In the genomic region with DNA sequence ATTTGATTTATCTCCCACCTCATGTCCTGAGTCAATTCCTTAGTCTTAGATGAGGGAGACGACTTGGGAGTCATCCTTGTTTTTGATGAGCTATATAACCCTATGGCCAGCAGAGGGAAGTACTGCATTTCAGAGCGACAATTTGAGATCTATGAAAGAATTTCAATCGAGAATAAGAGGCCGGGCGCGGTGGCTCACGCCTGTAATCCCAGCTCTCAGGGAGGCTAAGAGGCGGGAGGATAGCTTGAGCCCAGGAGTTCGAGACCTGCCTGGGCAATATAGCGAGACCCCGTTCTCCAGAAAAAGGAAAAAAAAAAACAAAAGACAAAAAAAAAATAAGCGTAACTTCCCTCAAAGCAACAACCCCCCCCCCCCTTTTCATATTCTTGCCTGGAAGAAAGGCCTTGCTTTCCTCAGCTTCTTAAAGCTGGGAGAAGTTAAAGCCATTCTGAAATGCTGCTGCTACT, we compare ENCODE assay signal across 9 cellular contexts. TPM values are rescaled to one million over a fixed set of nuclear protein-coding genes. Genes with fewer than 3 reads are reported as not detected.
DNase-seq lines count a peak whose midpoint lies in the region; ATAC-seq, FAIRE-seq and TF ChIP-seq lines count a peak whose summit lies in the region.
"Not testable (repeated sequence)": the region's sequence is repeated elsewhere in the genome, so short reads cannot be mapped to it uniquely, and the experiment has no call there.
"Had no signal": no experiment of that assay in that cellular context is flagged by ENCODE, and none has a peak within 500 bp of the region (broad histone marks: within the 10 kb centered on the region; RNA-seq: fewer than 3 reads in every experiment).

No MANE protein-coding gene starts in this region.

- TF ChIP-seq POLR2A in GM12878 (IDR thresholded peaks at IDR 0.05; ENCODE audit: low read depth, low read length); upper lobe of left lung (IDR thresholded peaks at IDR 0.05): not testable (repeated sequence)

- not testable (repeated sequence) for H3K9ac ChIP-seq in GM12878 (ENCODE audit: control insufficient read depth, insufficient read depth, low read length); neural cell (ENCODE audit: low read length)

- H3K9me3 ChIP-seq in GM12878 (replicated peaks; ENCODE audit: control insufficient read depth, insufficient read depth, low read length); heart right ventricle; neural cell (ENCODE audit: low read length); upper lobe of left lung: not testable (repeated sequence)

- not testable (repeated sequence) for H3K4me3 ChIP-seq in GM12878; heart right ventricle; neural cell (ENCODE audit: low read length); upper lobe of left lung

- SMC1A ChIA-PET in GM12878 (lab: Charles Lee; ENCODE audit: uncharacterized antibody, unreplicated experiment), result interaction anchor here (0.7 to 9.0 kb wide), 18 partner anchors 11 to 510 kb away, joined by 3 to 106 read pairs (median 4); partner anchors contain the start of gene MSH2

- DNase-seq in EH (ENCODE audit: low read depth) (peak; percentile 81), HS-5 (ENCODE audit: low read depth) (peak; percentile 73), NCI-H2196 (lab: John Stamatoyannopoulos, UW; ENCODE audit: unreplicated experiment) (peak; percentile 84), SKM-1 (lab: John Stamatoyannopoulos, UW; ENCODE audit: unreplicated experiment) (peak; percentile 81), heart right ventricle (peak; percentile 42 to 53), upper lobe of left lung (peak; percentile 52 to 54)
- not testable (repeated sequence) for DNase-seq in GM12878 (ENCODE audit: low read depth, low spot score)

- TF ChIP-seq CTCF in GM12878 (IDR thresholded peaks at IDR 0.05 in 2 of 3, conservative IDR thresholded peaks at IDR 0.05 in 1 of 3; ENCODE audit: control insufficient read depth in 2 of 3, extremely low read depth in 1 of 3, insufficient read depth in 1 of 3, low read depth in 3 of 3, low read length in 3 of 3) (peak; percentile 51 to 63 (median 61); a peak in 5 of 6 replicates), heart right ventricle (IDR thresholded peaks at IDR 0.05) (peak; percentile 50 to 76 (median 64)), neural cell (IDR thresholded peaks at IDR 0.05; ENCODE audit: poor library complexity, severe bottlenecking) (peak; percentile 75), upper lobe of left lung (IDR thresholded peaks at IDR 0.05) (peak; percentile 41 to 82 (median 70))

- POLR2A ChIA-PET in GM12878 (lab: Charles Lee), result interaction anchor here (0.6 to 1.6 kb wide), 3 partner anchors 38 to 53 kb away, joined by 3 to 7 read pairs (median 5); no protein-coding TSS in a partner anchor

- TF ChIP-seq EP300 in GM12878 (IDR thresholded peaks at IDR 0.05; ENCODE audit: borderline replicate concordance in 1 of 2, control insufficient read depth in 1 of 2, low read depth in 2 of 2, low read length in 2 of 2); neural cell (conservative IDR thresholded peaks at IDR 0.05; ENCODE audit: poor library complexity, severe bottlenecking); upper lobe of left lung (IDR thresholded peaks at IDR 0.05): not testable (repeated sequence)

- H3K4me2 ChIP-seq in GM12878 (ENCODE audit: control insufficient read depth, insufficient read depth), result peak overlapping the region; percentile 51; the same call in 1 of the 2 replicates
- H3K4me2 ChIP-seq in neural cell (ENCODE audit: low read length), result not testable (repeated sequence)

- not testable (repeated sequence) for H3K79me2 ChIP-seq in GM12878 (ENCODE audit: control insufficient read depth, insufficient read depth, low read length); neural cell (replicated peaks; ENCODE audit: insufficient read depth, low read length)

- intact Hi-C loops in GM12878 (cut with micrococcal nuclease; ENCODE audit: unreplicated experiment), result loop anchor here (1.0 to 10.0 kb wide), 3 partner anchors 53 to 770 kb away; no protein-coding TSS in a partner anchor
- intact Hi-C loops in heart right ventricle (cut with DNase I), result loop anchor here in 7 of 10 donors (1.0 to 10.0 kb wide), 5 partner anchors 52 to 432 kb away; no protein-coding TSS in a partner anchor

- RAD21 ChIA-PET in GM12878 (lab: Charles Lee; ENCODE audit: unreplicated experiment), result interaction anchor here (0.5 to 4.9 kb wide), 16 partner anchors 10 to 772 kb away, joined by 3 to 136 read pairs (median 6); partner anchors contain the start of genes MSH2 and MSH6

- H4K20me1 ChIP-seq in GM12878 (ENCODE audit: control insufficient read depth, insufficient read depth); neural cell (ENCODE audit: insufficient read depth): not testable (repeated sequence)

- ATAC-seq in GM12878 (peak; percentile 39), heart right ventricle (peak; percentile 54 to 76 (median 70)), upper lobe of left lung (ENCODE audit: low FRiP score in 2 of 2) (peak; percentile 79 to 83)

- not testable (repeated sequence) for H3F3A ChIP-seq in neural cell (ENCODE audit: insufficient read depth, low read length, poor library complexity, severe bottlenecking)

- in situ Hi-C loops in GM12878 (cut with MboI), result loop anchor here (5.0 kb wide), 2 partner anchors 52 to 432 kb away; no protein-coding TSS in a partner anchor

- peak overlapping the region; percentile 42; the same call in 1 of the 2 replicates for H2AFZ ChIP-seq in GM12878 (ENCODE audit: control insufficient read depth, low read depth, low read length)
- H2AFZ ChIP-seq in neural cell (ENCODE audit: low read depth, low read length), result not testable (repeated sequence)

- TF ChIP-seq RAD21 in GM12878 (IDR thresholded peaks at IDR 0.05; ENCODE audit: insufficient read depth, low read depth, low read length), result peak; percentile 87
- peak; percentile 82 for TF ChIP-seq RAD21 in neural cell (conservative IDR thresholded peaks at IDR 0.05)

- H3K36me3 ChIP-seq in GM12878 (ENCODE audit: control insufficient read depth in 2 of 2, insufficient read depth in 2 of 2, low read length in 1 of 2); heart right ventricle; neural cell (ENCODE audit: insufficient read depth, low read length); upper lobe of left lung: not testable (repeated sequence)

- H3K27ac ChIP-seq in GM12878 (ENCODE audit: control insufficient read depth, insufficient read depth); neural cell (ENCODE audit: low read length); upper lobe of left lung: not testable (repeated sequence)
- H3K27ac ChIP-seq in heart right ventricle, result peak overlapping the region in 6 of 10 donors; percentile 41 to 82 (median 56)

- not testable (repeated sequence) for H3K27me3 ChIP-seq in GM12878 (replicated peaks in 1 of 2; ENCODE audit: control insufficient read depth in 2 of 2, insufficient read depth in 2 of 2, low read length in 1 of 2); heart right ventricle; neural cell (ENCODE audit: insufficient read depth, low read depth, low read length); upper lobe of left lung

- CTCF ChIA-PET in GM12878 (lab: Yijun Ruan, JAX), result interaction anchor here (0.6 to 14.6 kb wide), 38 partner anchors 10 to 786 kb away, joined by 3 to 273 read pairs (median 4); partner anchors contain the start of genes MSH2 and STPG4

- BruUV-seq in GM12878 (replicated peaks; lab: Mats Ljungman, UMichigan), result not testable (repeated sequence)

- WGBS in GM12878 (ENCODE audit: insufficient coverage, insufficient replicate concordance, low lambda C conversion rate, missing lambda C conversion rate), result 41% methylated on average over 9 of the region's 12 CpGs
- 18 to 23% methylated on average over 10 of the region's 12 CpGs for WGBS in heart right ventricle, 2 donors
- 22 to 23% methylated on average over 12 of the region's 12 CpGs for WGBS in upper lobe of left lung, 2 donors

- H3K4me1 ChIP-seq in GM12878 (ENCODE audit: control insufficient read depth, insufficient read depth, low read length) (peaks cover 25% of the 10 kb centered on the region), heart right ventricle (peaks cover 0 to 24% (median 8%) of the 10 kb centered on the region in 9 donors), upper lobe of left lung (peaks cover 4 to 10% (median 6%) of the 10 kb centered on the region in 4 donors)

- FAIRE-seq in GM12878 (lab: Jason Lieb, UNC), result peak; percentile 69

- not testable (repeated sequence) for H3K9me2 ChIP-seq in neural cell (ENCODE audit: insufficient read depth, low read length)

TF ChIP-seq in neural cell, 6 proteins besides CTCF, POLR2A, EP300 and RAD21:
- peak; percentile 85 for TF ChIP-seq SMC3 (conservative IDR thresholded peaks at IDR 0.05; ENCODE audit: poor library complexity)

RNA-seq across cellular contexts. Expression of gene EPCAM, which starts 33.9 kb away (rescaled TPM):
- total RNA-seq in GM12878 (2013; cell fraction: nucleolus; rRNA removed), result 2.0 and 2.8 TPM in 2 replicates
- total RNA-seq in GM12878 (2014; rRNA removed), result 0.56 and 1.1 TPM in 2 replicates
- total RNA-seq in GM12878 (2014; rRNA removed; fragmentation: Illumina TruSeq; extraction: Trizol), result 0.46 and 1.3 TPM in 2 replicates
- total RNA-seq in GM12878 (2021), result 1.3 and 2.4 TPM in 2 replicates
- not detected for polyA plus RNA-seq in GM12878 (2011; ENCODE audit: low read depth)
- polyA plus RNA-seq in GM12878 (2011; rRNA removed), result 0.19 and 0.37 TPM in 2 replicates
- 0.04 and 0.12 TPM in 2 replicates for polyA plus RNA-seq in GM12878 (2011; cell fraction: cytosol; rRNA removed)
- 0.21 TPM in 1 of 2 replicates, not detected in the other for polyA plus RNA-seq in GM12878 (2011; cell fraction: nucleus; rRNA removed)
- 0.13 and 0.27 TPM in 2 replicates for polyA plus RNA-seq in GM12878 (2012)
- polyA plus RNA-seq in GM12878 (2014; fragmentation: Illumina TruSeq; extraction: Trizol), result 1.1 and 2.3 TPM in 2 replicates
- polyA plus RNA-seq in GM12878 (2014; fragmentation: Nextera tagmentation; extraction: Ambion mirVana), result 1 to 10 TPM in 1 of 2 experiments, under 1 TPM in 1; 0.85 to 1.4 TPM
- polyA plus RNA-seq in GM12878 (2014; rRNA removed), result 0.65 and 1.1 TPM in 2 replicates
- polyA plus RNA-seq in GM12878 (2016; fragmentation: Nextera tagmentation; extraction: Ambion mirVana), result 1 to 10 TPM in 1 of 2 experiments, under 1 TPM in 1; 0.95 to 1.2 TPM
- 0.31 TPM in 1 of 2 replicates, not detected in the other for polyA minus RNA-seq in GM12878 (2011; rRNA and poly(A)+ RNA removed)
- polyA minus RNA-seq in GM12878 (2011; cell fraction: cytosol; rRNA and poly(A)+ RNA removed), result not detected in 2 replicates
- not detected in 2 replicates for polyA minus RNA-seq in GM12878 (2011; cell fraction: nucleus; rRNA and poly(A)+ RNA removed)
- total RNA-seq in heart right ventricle, result 1 to 10 TPM in 2 of 10 donors, under 1 TPM in 5, not detected in 3; 0.16 to 2.9 (median 0.46) TPM
- polyA plus RNA-seq in heart right ventricle, result under 1 TPM; 0.07 to 0.15 TPM
- polyA plus RNA-seq in neural cell, result 4.8 and 7.7 TPM in 2 replicates
- 2.7 and 5.3 TPM in 2 replicates for polyA minus RNA-seq in neural cell
- total RNA-seq in upper lobe of left lung, result 100 to 1,000 TPM in 3 of 6 donors, 10 to 100 TPM in 3; 57.6 to 153 (median 96.6) TPM
- total RNA-seq: mononuclear cell had no signal

Comparison
In these comparisons a context has a peak if more than half of its experiments do, and no peak if none do; other contexts are left out.
1. RNA of gene EPCAM, which starts 33.9 kb away (total RNA-seq): 57.6 to 153 TPM in upper lobe of left lung; 0.46 to 2.8 TPM in GM12878 and 0.16 to 2.9 TPM in heart right ventricle; every median in the first group is over 10 times any median in the second.
2. Peak in every context shown above with its lines, with median percentiles within 50 percentile points of each other: ATAC-seq and CTCF ChIP-seq.